1 cellular context compared by ENCODE assay signal in the genomic region with DNA sequence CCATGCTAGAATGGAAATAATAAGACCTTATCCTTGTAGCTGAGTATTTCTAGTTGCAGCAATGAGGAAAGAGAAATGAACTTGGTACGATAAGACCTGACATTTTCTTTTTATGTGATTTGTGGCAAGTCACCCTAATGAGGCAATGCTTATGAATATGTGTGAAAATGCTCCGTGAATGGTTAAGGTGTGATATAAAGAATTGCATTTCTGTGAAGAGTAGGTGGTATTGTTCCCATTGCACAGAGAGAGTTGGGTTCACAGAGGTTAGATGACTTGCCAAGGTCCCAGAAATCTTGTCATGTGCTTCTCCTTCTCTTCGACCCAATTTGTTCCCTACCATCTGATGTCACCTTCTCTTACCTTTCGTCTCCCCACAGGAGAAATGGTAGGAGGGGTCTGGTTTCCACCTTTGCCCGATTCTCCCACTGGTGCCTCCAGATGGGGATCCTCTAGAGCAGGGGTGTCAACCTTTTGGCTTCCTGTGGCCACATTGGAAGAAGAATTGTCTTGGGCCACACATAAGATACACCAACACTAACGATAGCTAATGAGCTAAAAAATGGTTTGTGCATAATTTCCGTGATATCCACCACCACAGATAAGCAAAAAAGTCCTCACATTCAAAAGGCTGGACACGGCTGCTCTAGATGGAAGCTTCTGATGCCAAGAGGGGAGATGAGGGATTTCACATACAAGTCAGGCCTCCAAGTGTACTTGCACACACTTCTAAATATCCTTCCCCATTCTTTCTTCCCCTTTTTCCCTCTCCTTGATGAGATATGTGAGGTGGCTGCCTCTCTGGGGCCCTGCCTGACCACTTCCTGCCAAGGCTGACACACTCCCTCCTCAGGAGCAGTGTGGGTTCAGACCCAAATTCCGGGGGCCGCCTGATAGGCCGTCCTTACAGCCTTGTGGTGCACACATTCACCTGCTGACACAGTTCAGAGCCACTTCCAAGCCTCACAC.
TF ChIP-seq lines count a peak whose summit lies in the region.

No MANE protein-coding gene starts in this region.

TF ChIP-seq in GM12878, 131 proteins besides CTCF, POLR2A, EP300 and RAD21 (continued from another document and continues in another):
- TF ChIP-seq, protein P1, sequence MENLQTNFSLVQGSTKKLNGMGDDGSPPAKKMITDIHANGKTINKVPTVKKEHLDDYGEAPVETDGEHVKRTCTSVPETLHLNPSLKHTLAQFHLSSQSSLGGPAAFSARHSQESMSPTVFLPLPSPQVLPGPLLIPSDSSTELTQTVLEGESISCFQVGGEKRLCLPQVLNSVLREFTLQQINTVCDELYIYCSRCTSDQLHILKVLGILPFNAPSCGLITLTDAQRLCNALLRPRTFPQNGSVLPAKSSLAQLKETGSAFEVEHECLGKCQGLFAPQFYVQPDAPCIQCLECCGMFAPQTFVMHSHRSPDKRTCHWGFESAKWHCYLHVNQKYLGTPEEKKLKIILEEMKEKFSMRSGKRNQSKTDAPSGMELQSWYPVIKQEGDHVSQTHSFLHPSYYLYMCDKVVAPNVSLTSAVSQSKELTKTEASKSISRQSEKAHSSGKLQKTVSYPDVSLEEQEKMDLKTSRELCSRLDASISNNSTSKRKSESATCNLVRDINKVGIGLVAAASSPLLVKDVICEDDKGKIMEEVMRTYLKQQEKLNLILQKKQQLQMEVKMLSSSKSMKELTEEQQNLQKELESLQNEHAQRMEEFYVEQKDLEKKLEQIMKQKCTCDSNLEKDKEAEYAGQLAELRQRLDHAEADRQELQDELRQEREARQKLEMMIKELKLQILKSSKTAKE (IDR thresholded peaks at IDR 0.05; ENCODE audit: low read depth, poor library complexity, severe bottlenecking), result no peak
- TF ChIP-seq, protein P2, sequence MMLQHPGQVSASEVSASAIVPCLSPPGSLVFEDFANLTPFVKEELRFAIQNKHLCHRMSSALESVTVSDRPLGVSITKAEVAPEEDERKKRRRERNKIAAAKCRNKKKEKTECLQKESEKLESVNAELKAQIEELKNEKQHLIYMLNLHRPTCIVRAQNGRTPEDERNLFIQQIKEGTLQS (IDR thresholded peaks at IDR 0.05; ENCODE audit: borderline replicate concordance, extremely low read depth, low read depth, low read length), result no peak
- TF ChIP-seq, protein P3, sequence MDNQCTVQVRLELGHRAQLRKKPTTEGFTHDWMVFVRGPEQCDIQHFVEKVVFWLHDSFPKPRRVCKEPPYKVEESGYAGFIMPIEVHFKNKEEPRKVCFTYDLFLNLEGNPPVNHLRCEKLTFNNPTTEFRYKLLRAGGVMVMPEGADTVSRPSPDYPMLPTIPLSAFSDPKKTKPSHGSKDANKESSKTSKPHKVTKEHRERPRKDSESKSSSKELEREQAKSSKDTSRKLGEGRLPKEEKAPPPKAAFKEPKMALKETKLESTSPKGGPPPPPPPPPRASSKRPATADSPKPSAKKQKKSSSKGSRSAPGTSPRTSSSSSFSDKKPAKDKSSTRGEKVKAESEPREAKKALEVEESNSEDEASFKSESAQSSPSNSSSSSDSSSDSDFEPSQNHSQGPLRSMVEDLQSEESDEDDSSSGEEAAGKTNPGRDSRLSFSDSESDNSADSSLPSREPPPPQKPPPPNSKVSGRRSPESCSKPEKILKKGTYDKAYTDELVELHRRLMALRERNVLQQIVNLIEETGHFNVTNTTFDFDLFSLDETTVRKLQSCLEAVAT (IDR thresholded peaks at IDR 0.05), result peak; percentile 48
- TF ChIP-seq NFXL1 (IDR thresholded peaks at IDR 0.05; ENCODE audit: borderline replicate concordance) (no peak), PAX8 (IDR thresholded peaks at IDR 0.05) (no peak), SP1 (IDR thresholded peaks at IDR 0.05; ENCODE audit: low read depth, low read length) (no peak), RB1 (IDR thresholded peaks at IDR 0.05; ENCODE audit: borderline replicate concordance) (no peak), IKZF2 (IDR thresholded peaks at IDR 0.05) (peak; percentile 96 to 97), EZH2 (IDR thresholded peaks at IDR 0.05; ENCODE audit: borderline replicate concordance, control insufficient read depth, low read depth, low read length) (no peak), MYC (IDR thresholded peaks at IDR 0.05; ENCODE audit: insufficient read depth, insufficient read length, insufficient replicate concordance, low read length, severe bottlenecking) (no peak), MTA2 (IDR thresholded peaks at IDR 0.05; ENCODE audit: low read depth) (peak; percentile 88), IRF4 (IDR thresholded peaks at IDR 0.05; ENCODE audit: low read depth, low read length) (no peak), MXI1 (IDR thresholded peaks at IDR 0.05; ENCODE audit: low read depth, low read length) (no peak), ETV6 (conservative IDR thresholded peaks at IDR 0.05 in 1 of 2, IDR thresholded peaks at IDR 0.05 in 1 of 2; ENCODE audit: borderline replicate concordance in 1 of 2, low read depth in 1 of 2) (no peak; a peak in 1 of 4 replicates), GABPA (IDR thresholded peaks at IDR 0.05; ENCODE audit: low read depth) (0 out of 2 replicates have a peak, but pooled peaks have one; percentile 54), RAD51 (IDR thresholded peaks at IDR 0.05) (0 out of 2 replicates have a peak, but pooled peaks have one; percentile 9), GATAD2B (conservative IDR thresholded peaks at IDR 0.05; ENCODE audit: low read depth) (peak; percentile 86; the same call in 1 of the 2 replicates), ZNF24 (IDR thresholded peaks at IDR 0.05) (peak; percentile 16; the same call in 1 of the 2 replicates), IKZF1 (conservative IDR thresholded peaks at IDR 0.05) (peak; percentile 97), SMAD1 (IDR thresholded peaks at IDR 0.05; ENCODE audit: low read depth, partially characterized antibody) (no peak), SPI1 (IDR thresholded peaks at IDR 0.05; ENCODE audit: borderline replicate concordance, insufficient read depth, low read depth, low read length) (0 out of 2 replicates have a peak, but pooled peaks have one; percentile 12), ASH2L (IDR thresholded peaks at IDR 0.05; ENCODE audit: borderline replicate concordance, low read depth) (no peak), RBBP5 (conservative IDR thresholded peaks at IDR 0.05) (no peak)
- TF ChIP-seq, protein P4, sequence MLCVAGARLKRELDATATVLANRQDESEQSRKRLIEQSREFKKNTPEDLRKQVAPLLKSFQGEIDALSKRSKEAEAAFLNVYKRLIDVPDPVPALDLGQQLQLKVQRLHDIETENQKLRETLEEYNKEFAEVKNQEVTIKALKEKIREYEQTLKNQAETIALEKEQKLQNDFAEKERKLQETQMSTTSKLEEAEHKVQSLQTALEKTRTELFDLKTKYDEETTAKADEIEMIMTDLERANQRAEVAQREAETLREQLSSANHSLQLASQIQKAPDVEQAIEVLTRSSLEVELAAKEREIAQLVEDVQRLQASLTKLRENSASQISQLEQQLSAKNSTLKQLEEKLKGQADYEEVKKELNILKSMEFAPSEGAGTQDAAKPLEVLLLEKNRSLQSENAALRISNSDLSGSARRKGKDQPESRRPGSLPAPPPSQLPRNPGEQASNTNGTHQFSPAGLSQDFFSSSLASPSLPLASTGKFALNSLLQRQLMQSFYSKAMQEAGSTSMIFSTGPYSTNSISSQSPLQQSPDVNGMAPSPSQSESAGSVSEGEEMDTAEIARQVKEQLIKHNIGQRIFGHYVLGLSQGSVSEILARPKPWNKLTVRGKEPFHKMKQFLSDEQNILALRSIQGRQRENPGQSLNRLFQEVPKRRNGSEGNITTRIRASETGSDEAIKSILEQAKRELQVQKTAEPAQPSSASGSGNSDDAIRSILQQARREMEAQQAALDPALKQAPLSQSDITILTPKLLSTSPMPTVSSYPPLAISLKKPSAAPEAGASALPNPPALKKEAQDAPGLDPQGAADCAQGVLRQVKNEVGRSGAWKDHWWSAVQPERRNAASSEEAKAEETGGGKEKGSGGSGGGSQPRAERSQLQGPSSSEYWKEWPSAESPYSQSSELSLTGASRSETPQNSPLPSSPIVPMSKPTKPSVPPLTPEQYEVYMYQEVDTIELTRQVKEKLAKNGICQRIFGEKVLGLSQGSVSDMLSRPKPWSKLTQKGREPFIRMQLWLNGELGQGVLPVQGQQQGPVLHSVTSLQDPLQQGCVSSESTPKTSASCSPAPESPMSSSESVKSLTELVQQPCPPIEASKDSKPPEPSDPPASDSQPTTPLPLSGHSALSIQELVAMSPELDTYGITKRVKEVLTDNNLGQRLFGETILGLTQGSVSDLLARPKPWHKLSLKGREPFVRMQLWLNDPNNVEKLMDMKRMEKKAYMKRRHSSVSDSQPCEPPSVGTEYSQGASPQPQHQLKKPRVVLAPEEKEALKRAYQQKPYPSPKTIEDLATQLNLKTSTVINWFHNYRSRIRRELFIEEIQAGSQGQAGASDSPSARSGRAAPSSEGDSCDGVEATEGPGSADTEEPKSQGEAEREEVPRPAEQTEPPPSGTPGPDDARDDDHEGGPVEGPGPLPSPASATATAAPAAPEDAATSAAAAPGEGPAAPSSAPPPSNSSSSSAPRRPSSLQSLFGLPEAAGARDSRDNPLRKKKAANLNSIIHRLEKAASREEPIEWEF (IDR thresholded peaks at IDR 0.05; ENCODE audit: insufficient replicate concordance, low read depth, low read length), result no peak
- TF ChIP-seq, protein P5, sequence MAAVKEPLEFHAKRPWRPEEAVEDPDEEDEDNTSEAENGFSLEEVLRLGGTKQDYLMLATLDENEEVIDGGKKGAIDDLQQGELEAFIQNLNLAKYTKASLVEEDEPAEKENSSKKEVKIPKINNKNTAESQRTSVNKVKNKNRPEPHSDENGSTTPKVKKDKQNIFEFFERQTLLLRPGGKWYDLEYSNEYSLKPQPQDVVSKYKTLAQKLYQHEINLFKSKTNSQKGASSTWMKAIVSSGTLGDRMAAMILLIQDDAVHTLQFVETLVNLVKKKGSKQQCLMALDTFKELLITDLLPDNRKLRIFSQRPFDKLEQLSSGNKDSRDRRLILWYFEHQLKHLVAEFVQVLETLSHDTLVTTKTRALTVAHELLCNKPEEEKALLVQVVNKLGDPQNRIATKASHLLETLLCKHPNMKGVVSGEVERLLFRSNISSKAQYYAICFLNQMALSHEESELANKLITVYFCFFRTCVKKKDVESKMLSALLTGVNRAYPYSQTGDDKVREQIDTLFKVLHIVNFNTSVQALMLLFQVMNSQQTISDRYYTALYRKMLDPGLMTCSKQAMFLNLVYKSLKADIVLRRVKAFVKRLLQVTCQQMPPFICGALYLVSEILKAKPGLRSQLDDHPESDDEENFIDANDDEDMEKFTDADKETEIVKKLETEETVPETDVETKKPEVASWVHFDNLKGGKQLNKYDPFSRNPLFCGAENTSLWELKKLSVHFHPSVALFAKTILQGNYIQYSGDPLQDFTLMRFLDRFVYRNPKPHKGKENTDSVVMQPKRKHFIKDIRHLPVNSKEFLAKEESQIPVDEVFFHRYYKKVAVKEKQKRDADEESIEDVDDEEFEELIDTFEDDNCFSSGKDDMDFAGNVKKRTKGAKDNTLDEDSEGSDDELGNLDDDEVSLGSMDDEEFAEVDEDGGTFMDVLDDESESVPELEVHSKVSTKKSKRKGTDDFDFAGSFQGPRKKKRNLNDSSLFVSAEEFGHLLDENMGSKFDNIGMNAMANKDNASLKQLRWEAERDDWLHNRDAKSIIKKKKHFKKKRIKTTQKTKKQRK (IDR thresholded peaks at IDR 0.05; ENCODE audit: low read depth, low read length), result no peak
- TF ChIP-seq, protein P6, sequence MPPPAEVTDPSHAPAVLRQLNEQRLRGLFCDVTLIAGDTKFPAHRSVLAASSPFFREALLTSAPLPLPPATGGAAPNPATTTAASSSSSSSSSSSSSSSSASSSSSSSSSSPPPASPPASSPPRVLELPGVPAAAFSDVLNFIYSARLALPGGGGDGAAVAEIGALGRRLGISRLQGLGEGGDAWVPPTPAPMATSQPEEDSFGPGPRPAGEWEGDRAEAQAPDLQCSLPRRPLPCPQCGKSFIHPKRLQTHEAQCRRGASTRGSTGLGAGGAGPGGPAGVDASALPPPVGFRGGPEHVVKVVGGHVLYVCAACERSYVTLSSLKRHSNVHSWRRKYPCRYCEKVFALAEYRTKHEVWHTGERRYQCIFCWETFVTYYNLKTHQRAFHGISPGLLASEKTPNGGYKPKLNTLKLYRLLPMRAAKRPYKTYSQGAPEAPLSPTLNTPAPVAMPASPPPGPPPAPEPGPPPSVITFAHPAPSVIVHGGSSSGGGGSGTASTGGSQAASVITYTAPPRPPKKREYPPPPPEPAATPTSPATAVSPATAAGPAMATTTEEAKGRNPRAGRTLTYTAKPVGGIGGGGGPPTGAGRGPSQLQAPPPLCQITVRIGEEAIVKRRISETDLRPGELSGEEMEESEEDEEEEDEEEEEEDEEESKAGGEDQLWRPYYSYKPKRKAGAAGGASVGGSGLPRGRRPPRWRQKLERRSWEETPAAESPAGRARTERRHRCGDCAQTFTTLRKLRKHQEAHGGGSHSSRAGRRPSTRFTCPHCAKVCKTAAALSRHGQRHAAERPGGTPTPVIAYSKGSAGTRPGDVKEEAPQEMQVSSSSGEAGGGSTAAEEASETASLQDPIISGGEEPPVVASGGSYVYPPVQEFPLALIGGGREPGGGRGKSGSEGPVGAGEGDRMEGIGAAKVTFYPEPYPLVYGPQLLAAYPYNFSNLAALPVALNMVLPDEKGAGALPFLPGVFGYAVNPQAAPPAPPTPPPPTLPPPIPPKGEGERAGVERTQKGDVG (CRISPR knock-in tag; IDR thresholded peaks at IDR 0.05), result no peak
- TF ChIP-seq, protein P7, sequence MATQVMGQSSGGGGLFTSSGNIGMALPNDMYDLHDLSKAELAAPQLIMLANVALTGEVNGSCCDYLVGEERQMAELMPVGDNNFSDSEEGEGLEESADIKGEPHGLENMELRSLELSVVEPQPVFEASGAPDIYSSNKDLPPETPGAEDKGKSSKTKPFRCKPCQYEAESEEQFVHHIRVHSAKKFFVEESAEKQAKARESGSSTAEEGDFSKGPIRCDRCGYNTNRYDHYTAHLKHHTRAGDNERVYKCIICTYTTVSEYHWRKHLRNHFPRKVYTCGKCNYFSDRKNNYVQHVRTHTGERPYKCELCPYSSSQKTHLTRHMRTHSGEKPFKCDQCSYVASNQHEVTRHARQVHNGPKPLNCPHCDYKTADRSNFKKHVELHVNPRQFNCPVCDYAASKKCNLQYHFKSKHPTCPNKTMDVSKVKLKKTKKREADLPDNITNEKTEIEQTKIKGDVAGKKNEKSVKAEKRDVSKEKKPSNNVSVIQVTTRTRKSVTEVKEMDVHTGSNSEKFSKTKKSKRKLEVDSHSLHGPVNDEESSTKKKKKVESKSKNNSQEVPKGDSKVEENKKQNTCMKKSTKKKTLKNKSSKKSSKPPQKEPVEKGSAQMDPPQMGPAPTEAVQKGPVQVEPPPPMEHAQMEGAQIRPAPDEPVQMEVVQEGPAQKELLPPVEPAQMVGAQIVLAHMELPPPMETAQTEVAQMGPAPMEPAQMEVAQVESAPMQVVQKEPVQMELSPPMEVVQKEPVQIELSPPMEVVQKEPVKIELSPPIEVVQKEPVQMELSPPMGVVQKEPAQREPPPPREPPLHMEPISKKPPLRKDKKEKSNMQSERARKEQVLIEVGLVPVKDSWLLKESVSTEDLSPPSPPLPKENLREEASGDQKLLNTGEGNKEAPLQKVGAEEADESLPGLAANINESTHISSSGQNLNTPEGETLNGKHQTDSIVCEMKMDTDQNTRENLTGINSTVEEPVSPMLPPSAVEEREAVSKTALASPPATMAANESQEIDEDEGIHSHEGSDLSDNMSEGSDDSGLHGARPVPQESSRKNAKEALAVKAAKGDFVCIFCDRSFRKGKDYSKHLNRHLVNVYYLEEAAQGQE (IDR thresholded peaks at IDR 0.05; ENCODE audit: low read depth, low read length), result no peak
- TF ChIP-seq, protein P8, sequence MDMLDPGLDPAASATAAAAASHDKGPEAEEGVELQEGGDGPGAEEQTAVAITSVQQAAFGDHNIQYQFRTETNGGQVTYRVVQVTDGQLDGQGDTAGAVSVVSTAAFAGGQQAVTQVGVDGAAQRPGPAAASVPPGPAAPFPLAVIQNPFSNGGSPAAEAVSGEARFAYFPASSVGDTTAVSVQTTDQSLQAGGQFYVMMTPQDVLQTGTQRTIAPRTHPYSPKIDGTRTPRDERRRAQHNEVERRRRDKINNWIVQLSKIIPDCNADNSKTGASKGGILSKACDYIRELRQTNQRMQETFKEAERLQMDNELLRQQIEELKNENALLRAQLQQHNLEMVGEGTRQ (IDR thresholded peaks at IDR 0.05; ENCODE audit: borderline replicate concordance, low read depth, low read length), result no peak
